In the genomic region with DNA sequence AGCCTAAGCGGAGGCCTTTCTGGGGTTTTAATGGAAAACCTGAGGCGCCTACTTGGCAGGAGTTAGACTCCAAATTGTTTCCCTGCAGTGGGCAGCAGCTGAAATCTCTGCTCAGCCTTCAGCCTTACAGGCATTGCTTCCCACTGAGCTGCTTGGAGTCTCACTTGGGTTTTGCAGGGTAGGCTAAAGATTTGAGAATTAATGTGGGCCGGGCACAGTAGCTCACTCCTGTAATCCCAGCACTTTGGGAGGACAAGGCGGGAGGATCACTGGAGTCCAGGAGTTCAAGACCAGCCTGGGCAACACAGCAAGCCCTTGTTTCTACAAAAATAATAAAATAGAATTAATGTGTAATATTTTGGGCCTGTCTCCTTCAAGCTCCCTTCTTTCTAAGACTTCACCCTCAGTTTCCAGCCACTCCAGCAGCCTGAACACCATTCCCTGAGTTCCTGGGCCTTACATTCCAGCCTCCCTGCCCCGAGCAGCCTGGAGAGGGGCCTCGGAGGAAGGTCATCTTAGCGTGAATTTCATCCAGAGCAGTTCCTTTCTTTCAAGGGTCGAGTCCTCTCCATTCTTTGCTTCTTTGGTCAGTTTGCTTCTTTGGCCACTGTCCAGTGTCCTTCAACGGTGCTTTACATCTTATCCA, we compare ENCODE assay signal across 14 cellular contexts. TPM values are rescaled to one million over a fixed set of nuclear protein-coding genes. Genes with fewer than 3 reads are reported as not detected.
DNase-seq lines count a peak whose midpoint lies in the region; ATAC-seq and TF ChIP-seq lines count a peak whose summit lies in the region.
"Had no signal": no experiment of that assay in that cellular context is flagged by ENCODE, and none has a peak within 500 bp of the region (broad histone marks: within the 10 kb centered on the region; RNA-seq: fewer than 3 reads in every experiment).

No MANE protein-coding gene starts in this region.

- H4K20me1 ChIP-seq in fibroblast of lung (ENCODE audit: control insufficient read depth, extremely low read depth, insufficient read depth, low read length) (no peaks in the 10 kb centered on the region), osteoblast (ENCODE audit: insufficient read depth, low read length) (no peaks in the 10 kb centered on the region)

- H3K79me2 ChIP-seq in fibroblast of lung (ENCODE audit: control insufficient read depth, insufficient read depth, low read length) (no peaks in the 10 kb centered on the region), osteoblast (ENCODE audit: insufficient read depth, low read length) (no peaks in the 10 kb centered on the region)

- H3K4me1 ChIP-seq in heart left ventricle: peaks cover 0 to 53% (median 33%) of the 10 kb centered on the region in 12 donors
- H3K4me1 ChIP-seq in fibroblast of lung (ENCODE audit: control insufficient read depth, extremely low read depth, insufficient read depth, low read length): peaks cover 8% of the 10 kb centered on the region
- H3K4me1 ChIP-seq in osteoblast (ENCODE audit: insufficient read depth, low read length): peaks cover 15% of the 10 kb centered on the region
- no peaks in the 10 kb centered on the region for H3K4me1 ChIP-seq in uterus

- no peaks in the 10 kb centered on the region for H3K27me3 ChIP-seq in heart left ventricle
- no peaks in the 10 kb centered on the region for H3K27me3 ChIP-seq in fibroblast of lung (ENCODE audit: control insufficient read depth, insufficient read depth, low read length)
- no peaks in the 10 kb centered on the region for H3K27me3 ChIP-seq in osteoblast (ENCODE audit: insufficient read depth, low read length)
- no peaks in the 10 kb centered on the region for H3K27me3 ChIP-seq in uterus

- WGBS in heart left ventricle, 4 donors: 67 to 72% (median 68%) methylated on average over 9 of the region's 9 CpGs

- peak overlapping the region; percentile 59 to 95 (median 86) for H3K27ac ChIP-seq in heart left ventricle
- H3K27ac ChIP-seq in fibroblast of lung (ENCODE audit: insufficient read depth, low read length): peak overlapping the region; percentile 52
- peak overlapping the region; percentile 75 for H3K27ac ChIP-seq in osteoblast (ENCODE audit: low read depth, low read length)
- peak overlapping the region; percentile 83 to 86 for H3K27ac ChIP-seq in uterus
- no peak overlapping the region for H3K27ac ChIP-seq in substantia nigra (ENCODE audit: low read depth, low read length, poor library complexity, severe bottlenecking)
- H3K27ac ChIP-seq: A549, PC-9 had no signal

- H3K4me2 ChIP-seq in fibroblast of lung (ENCODE audit: extremely low read depth, insufficient read depth, low read length) (peak overlapping the region; percentile 91), osteoblast (ENCODE audit: insufficient read depth, low read length) (peak overlapping the region; percentile 81)
- H3K4me2 ChIP-seq: A549, PC-9 had no signal

- TF ChIP-seq POLR2A in heart left ventricle (IDR thresholded peaks at IDR 0.05) (no peak), uterus (IDR thresholded peaks at IDR 0.05) (no peak)

- H3K4me3 ChIP-seq in heart left ventricle (peak overlapping the region in 9 of 12 donors; percentile 10 to 43 (median 25)), fibroblast of lung (replicated peaks in 1 of 4; ENCODE audit: control extremely low read depth in 1 of 4, insufficient read depth in 1 of 4, low read depth in 3 of 4, low read length in 4 of 4) (peak overlapping the region in 1 of 4 experiments; percentile 38), osteoblast (ENCODE audit: insufficient read depth, low read length) (peak overlapping the region; percentile 54), uterus (peak overlapping the region in 1 of 2 donors; percentile 29)
- H3K4me3 ChIP-seq: A549, PC-9 had no signal

- no peaks in the 10 kb centered on the region for H3K9me3 ChIP-seq in heart left ventricle
- no peaks in the 10 kb centered on the region for H3K9me3 ChIP-seq in fibroblast of lung (ENCODE audit: control insufficient read depth, insufficient read depth, low read depth, low read length)
- H3K9me3 ChIP-seq in osteoblast (ENCODE audit: low read depth, low read length): no peaks in the 10 kb centered on the region
- no peaks in the 10 kb centered on the region for H3K9me3 ChIP-seq in uterus
- H3K9me3 ChIP-seq: A549 had no signal

- H3K9ac ChIP-seq in fibroblast of lung (ENCODE audit: insufficient read depth, low read length): no peak overlapping the region

- H2AFZ ChIP-seq in fibroblast of lung (ENCODE audit: low read length) (peak overlapping the region; percentile 88), osteoblast (ENCODE audit: low read length) (peak overlapping the region; percentile 88)
- H2AFZ ChIP-seq: PC-9 had no signal

- no peak for ATAC-seq in heart left ventricle
- no peak for ATAC-seq in Right ventricle myocardium superior (ENCODE audit: poor library complexity)
- ATAC-seq in activated CD4-positive, CD25-positive, alpha-beta regulatory T cell treated with anti-CD3 and anti-CD28 coated beads, Interleukin-2, amount 50 U/mL, for 24 hours: no peak
- ATAC-seq: A549; stimulated activated naive CD8-positive, alpha-beta T cell treated with anti-CD3 and anti-CD28 coated beads, Interleukin-15, amount 100 ng/mL, for 72 hours had no signal

- H3K36me3 ChIP-seq in heart left ventricle (no peaks in the 10 kb centered on the region), fibroblast of lung (ENCODE audit: control insufficient read depth, insufficient read depth, low read length) (no peaks in the 10 kb centered on the region), osteoblast (ENCODE audit: insufficient read depth, low read length) (no peaks in the 10 kb centered on the region), uterus (no peaks in the 10 kb centered on the region)

- DNase-seq in heart left ventricle (no peak), Right ventricle myocardium superior (no peak), fibroblast of lung (ENCODE audit: low read depth in 2 of 2) (no peak), osteoblast (ENCODE audit: insufficient read length, low spot score, missing footprints) (no peak), uterus (no peak), substantia nigra (lab: John Stamatoyannopoulos, UW) (no peak), NCI-H526 treated with DMSO at 0.1 percent for 48 hours (lab: John Stamatoyannopoulos, UW) (no peak)
- DNase-seq: activated CD8-positive, alpha-beta memory T cell treated with anti-CD3 and anti-CD28 coated beads, Interleukin-2, amount 50 U/mL, for 48 hours; PC-9; stimulated activated CD4-positive, alpha-beta T cell treated with anti-CD3 and anti-CD28 coated beads, Interleukin-2, amount 100 ng/mL, for 48 hours; stimulated activated naive CD8-positive, alpha-beta T cell treated with anti-CD3 and anti-CD28 coated beads, Interleukin-15, amount 100 ng/mL, for 72 hours had no signal

- TF ChIP-seq CTCF in heart left ventricle (IDR thresholded peaks at IDR 0.05): no peak
- TF ChIP-seq CTCF in fibroblast of lung (conservative IDR thresholded peaks at IDR 0.05 in 1 of 2, IDR thresholded peaks at IDR 0.05 in 1 of 2; ENCODE audit: low read depth in 1 of 2, low read length in 2 of 2): no peak
- no peak for TF ChIP-seq CTCF in osteoblast (IDR thresholded peaks at IDR 0.05; ENCODE audit: extremely low read depth, low read depth, low read length)
- no peak for TF ChIP-seq CTCF in uterus (IDR thresholded peaks at IDR 0.05)

- intact Hi-C loops in heart left ventricle (cut with DNase I) (loop anchor here in 9 of 10 donors (2.0 to 10.0 kb wide), 6 partner anchors 17 to 148 kb away; no protein-coding TSS in a partner anchor), Right ventricle myocardium superior (cut with DNase I) (no loop called here), uterus (cut with DNase I; ENCODE audit: low total_unique reads) (no loop called here)

RNA-seq across cellular contexts. Expression of gene RAB17, which starts 9.1 kb away (rescaled TPM):
- total RNA-seq in heart left ventricle (1 to 10 TPM; 1.1 to 7.3 (median 3.6) TPM), Right ventricle myocardium superior (4.1 TPM), fibroblast of lung (0.17 and 0.26 TPM in 2 replicates), osteoblast (0.36 TPM in 1 of 2 replicates, not detected in the other), uterus (1 to 10 TPM in 3 of 4 donors, under 1 TPM in 1; 0.26 to 4.6 (median 4.0) TPM)
- polyA plus RNA-seq in heart left ventricle (1 to 10 TPM; 5.6 TPM), fibroblast of lung (0.09 and 0.22 TPM in 2 replicates)
- 0.28 and 0.44 TPM in 2 replicates for polyA plus RNA-seq in fibroblast of lung (2012)
- polyA minus RNA-seq in fibroblast of lung (ENCODE audit: low replicate concordance): 0.78 and 1.1 TPM in 2 replicates

RNA-seq across cellular contexts. Expression of gene LRRFIP1, which starts 27.8 kb away (rescaled TPM):
- total RNA-seq in heart left ventricle (100 to 1,000 TPM in 8 of 9 donors, 10 to 100 TPM in 1; 78.7 to 151 (median 111) TPM), Right ventricle myocardium superior (88.5 TPM), fibroblast of lung (37.0 and 58.1 TPM in 2 replicates), osteoblast (48.3 and 51.8 TPM in 2 replicates), uterus (100 to 1,000 TPM in 2 of 4 donors, 10 to 100 TPM in 2; 62.8 to 199 (median 121) TPM)
- polyA plus RNA-seq in heart left ventricle (100 to 1,000 TPM in 1 of 2 donors, 10 to 100 TPM in 1; 87.6 to 128 TPM), fibroblast of lung (85.9 and 113 TPM in 2 replicates)
- polyA plus RNA-seq in fibroblast of lung (2012): 74.2 and 102 TPM in 2 replicates
- polyA minus RNA-seq in fibroblast of lung (ENCODE audit: low replicate concordance): 9.6 and 10.0 TPM in 2 replicates

RNA-seq across cellular contexts. Expression of gene PRLH, which starts 33.2 kb away (rescaled TPM):
- not detected for total RNA-seq in heart left ventricle
- not detected for polyA plus RNA-seq in heart left ventricle
- total RNA-seq in Right ventricle myocardium superior: not detected
- total RNA-seq in fibroblast of lung: not detected in 2 replicates
- not detected in 2 replicates for polyA plus RNA-seq in fibroblast of lung
- not detected in 2 replicates for polyA plus RNA-seq in fibroblast of lung (2012)
- not detected in 2 replicates for polyA minus RNA-seq in fibroblast of lung (ENCODE audit: low replicate concordance)
- total RNA-seq in osteoblast: not detected in 2 replicates
- not detected for total RNA-seq in uterus
- total RNA-seq: LHCN-M2, PC-9 had no signal
- polyA plus RNA-seq: A549 had no signal

Comparison
In these comparisons a context has a peak if more than half of its experiments do, and no peak if none do; other contexts are left out.
1. intact Hi-C loops: an anchor here in heart left ventricle (2.0 to 10.0 kb wide); none called in Right ventricle myocardium superior and uterus.